Comparison of ENCODE assay signal across 7 cellular contexts in the genomic region with DNA sequence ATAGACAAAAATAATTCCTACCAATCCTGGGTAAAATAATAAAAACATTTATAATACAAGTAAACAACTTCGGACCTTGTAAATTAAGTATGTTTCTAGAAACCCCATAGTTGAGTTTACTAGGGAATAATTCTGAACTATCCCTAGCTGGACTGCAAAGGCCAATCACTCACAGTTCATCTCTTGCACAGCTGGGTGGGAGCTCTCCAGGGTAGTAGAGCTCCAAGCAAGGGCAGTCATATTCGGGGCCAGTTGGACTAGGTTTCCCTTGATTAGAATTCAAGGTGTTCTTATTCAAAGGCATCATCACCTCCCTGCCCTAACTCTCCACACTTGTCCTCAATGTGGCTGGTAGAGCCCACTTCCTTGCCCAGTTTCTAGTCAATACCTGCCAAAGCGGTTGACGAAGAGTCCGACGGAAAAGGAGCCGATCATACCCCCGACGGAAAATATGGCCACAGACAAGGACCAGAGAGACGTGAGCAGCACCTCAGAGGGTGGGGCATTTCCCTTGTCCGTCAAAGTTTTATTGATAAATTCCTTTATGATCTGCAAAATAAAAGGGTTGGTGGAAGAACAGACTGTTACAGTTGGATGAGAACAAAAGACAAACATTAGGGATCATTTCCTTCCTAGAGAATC. TPM values are rescaled to one million over a fixed set of nuclear protein-coding genes. Genes with fewer than 3 reads are reported as not detected.
DNase-seq lines count a peak whose midpoint lies in the region; ATAC-seq and TF ChIP-seq lines count a peak whose summit lies in the region.
"Not testable (repeated sequence)": the region's sequence is repeated elsewhere in the genome, so short reads cannot be mapped to it uniquely, and the experiment has no call there.

No MANE protein-coding gene starts in this region.

- not testable (repeated sequence) for H3K79me1 ChIP-seq in mesendoderm (ENCODE audit: low read length)

- peak overlapping the region; percentile 75 for H3K4me2 ChIP-seq in DND-41 (ENCODE audit: insufficient read depth, low read length)
- peak overlapping the region; percentile 84; the same call in 1 of the 2 replicates for H3K4me2 ChIP-seq in SK-N-SH
- H3K4me2 ChIP-seq in mesendoderm (ENCODE audit: low read length), result peak overlapping the region; percentile 7

- TF ChIP-seq CTCF in DND-41 (IDR thresholded peaks at IDR 0.05; ENCODE audit: borderline replicate concordance, extremely low read depth, low read length, poor library complexity, severe bottlenecking); SK-N-SH (IDR thresholded peaks at IDR 0.05); dorsolateral prefrontal cortex (IDR thresholded peaks at IDR 0.05 in 54 of 56, conservative IDR thresholded peaks at IDR 0.05 in 2 of 56; ENCODE audit: low read depth in 1 of 56, partially characterized antibody in 56 of 56); cardiac muscle cell (IDR thresholded peaks at IDR 0.05; ENCODE audit: low read depth, low read length); gastrocnemius medialis (IDR thresholded peaks at IDR 0.05 in 4 of 5, conservative IDR thresholded peaks at IDR 0.05 in 1 of 5): not testable (repeated sequence)

- TF ChIP-seq RAD21 in SK-N-SH (IDR thresholded peaks at IDR 0.05; ENCODE audit: low read length), result not testable (repeated sequence)

- not testable (repeated sequence) for DNase-seq in DND-41; SK-N-SH; dorsolateral prefrontal cortex; cardiac muscle cell (ENCODE audit: low read depth in 1 of 2, low spot score in 1 of 2); mesendoderm; gastrocnemius medialis

- H3K9me3 ChIP-seq in DND-41 (ENCODE audit: insufficient read depth, low read length, severe bottlenecking); SK-N-SH; cardiac muscle cell (ENCODE audit: low read depth); gastrocnemius medialis: not testable (repeated sequence)

- H3K4me1 ChIP-seq in DND-41 (ENCODE audit: insufficient read depth, low read length) (peaks cover 52% of the 10 kb centered on the region), cardiac muscle cell (ENCODE audit: low read depth) (peaks cover 24% of the 10 kb centered on the region), gastrocnemius medialis (peaks cover 0 to 10% of the 10 kb centered on the region in 2 donors)
- H3K4me1 ChIP-seq in SK-N-SH (ENCODE audit: control insufficient read depth in 1 of 2, insufficient read depth in 2 of 2, low read depth in 1 of 2, low read length in 1 of 2); mesendoderm (ENCODE audit: control insufficient read depth, low read depth, low read length): not testable (repeated sequence)

- not testable (repeated sequence) for H4K5ac ChIP-seq in mesendoderm (ENCODE audit: low read length)

- H3K4me3 ChIP-seq in DND-41 (ENCODE audit: low read depth in 1 of 2, low read length in 2 of 2) (peak overlapping the region in 1 of 2 experiments; percentile 72; a peak in 2 of 4 replicates), SK-N-SH (ENCODE audit: low read depth in 2 of 2, low read length in 1 of 2) (peak overlapping the region in 1 of 2 experiments; percentile 74; a peak in 1 of 4 replicates), dorsolateral prefrontal cortex (peak overlapping the region in 49 of 59 donors; percentile 45 to 92 (median 75)), cardiac muscle cell (peak overlapping the region; percentile 87), gastrocnemius medialis (peak overlapping the region in 2 of 4 donors; percentile 55 to 60)
- not testable (repeated sequence) for H3K4me3 ChIP-seq in mesendoderm (ENCODE audit: low read length)

- intact Hi-C loops in dorsolateral prefrontal cortex (cut with DNase I), result loop anchor here in 1 of 2 donors (1.0 to 10.0 kb wide), 3 partner anchors 63 to 92 kb away; no protein-coding TSS in a partner anchor
- intact Hi-C loops in gastrocnemius medialis (cut with DNase I; ENCODE audit: low total_unique reads), result loop anchor here (2.0 kb wide), 1 partner anchor 62 kb away; no protein-coding TSS in a partner anchor

- not testable (repeated sequence) for H3K56ac ChIP-seq in mesendoderm (ENCODE audit: low read length)

- H2AFZ ChIP-seq in DND-41 (ENCODE audit: low read depth, low read length); SK-N-SH (ENCODE audit: low read depth): not testable (repeated sequence)

- CTCF ChIA-PET in SK-N-SH (lab: Yijun Ruan, JAX), result interaction anchor here (0.9 to 4.4 kb wide), 10 partner anchors 10 to 126 kb away, joined by 3 to 29 read pairs (median 4); no protein-coding TSS in a partner anchor

- not testable (repeated sequence) for H3K23ac ChIP-seq in mesendoderm (ENCODE audit: low read length)

- not testable (repeated sequence) for H4K8ac ChIP-seq in mesendoderm (ENCODE audit: low read depth, low read length)

- peaks cover 12% of the 10 kb centered on the region for H4K20me1 ChIP-seq in DND-41 (ENCODE audit: insufficient read depth, low read length)
- not testable (repeated sequence) for H4K20me1 ChIP-seq in SK-N-SH (ENCODE audit: insufficient read depth)

- H2BK15ac ChIP-seq in mesendoderm (replicated peaks; ENCODE audit: low read depth), result not testable (repeated sequence)

- H3K27me3 ChIP-seq in DND-41 (ENCODE audit: insufficient read depth, low read length, poor library complexity); SK-N-SH (ENCODE audit: insufficient read depth); dorsolateral prefrontal cortex; cardiac muscle cell; mesendoderm (ENCODE audit: insufficient read depth, low read length, poor library complexity); gastrocnemius medialis: not testable (repeated sequence)

- H3K27ac ChIP-seq in DND-41 (ENCODE audit: low read length) (peak overlapping the region; percentile 35; the same call in 1 of the 2 replicates), dorsolateral prefrontal cortex (peak overlapping the region in 8 of 59 donors; percentile 22 to 91 (median 42)), cardiac muscle cell (peak overlapping the region; percentile 31), gastrocnemius medialis (peak overlapping the region in 3 of 4 donors; percentile 78 to 88 (median 88))
- not testable (repeated sequence) for H3K27ac ChIP-seq in SK-N-SH (ENCODE audit: low read depth in 2 of 2, low read length in 1 of 2); mesendoderm (ENCODE audit: low read depth, low read length)

- POLR2A ChIA-PET in SK-N-SH (lab: Yijun Ruan, JAX), result not testable (repeated sequence)

- H3K79me2 ChIP-seq in DND-41 (ENCODE audit: insufficient read depth, low read length), result peaks cover 47% of the 10 kb centered on the region
- peaks cover 25% of the 10 kb centered on the region for H3K79me2 ChIP-seq in SK-N-SH (ENCODE audit: insufficient read depth)
- H3K79me2 ChIP-seq in mesendoderm (ENCODE audit: control insufficient read depth, insufficient read depth, low read length), result peaks cover 42% of the 10 kb centered on the region

- not testable (repeated sequence) for TF ChIP-seq EP300 in SK-N-SH (IDR thresholded peaks at IDR 0.05; ENCODE audit: borderline replicate concordance in 1 of 2, low read depth in 1 of 2, low read length in 1 of 2)

- H2BK5ac ChIP-seq in mesendoderm (ENCODE audit: low read length), result not testable (repeated sequence)

- H2AK5ac ChIP-seq in mesendoderm (ENCODE audit: low read length), result not testable (repeated sequence)

- H3K36me3 ChIP-seq in DND-41 (ENCODE audit: insufficient read depth, low read length) (peaks cover 65% of the 10 kb centered on the region), SK-N-SH (replicated peaks in 1 of 2; ENCODE audit: control insufficient read depth in 1 of 2, insufficient read depth in 2 of 2, low read length in 1 of 2) (peaks cover 20 to 31% of the 10 kb centered on the region in 2 experiments), cardiac muscle cell (peaks cover 55% of the 10 kb centered on the region), mesendoderm (ENCODE audit: control insufficient read depth, insufficient read depth, low read length) (peaks cover 18% of the 10 kb centered on the region)
- not testable (repeated sequence) for H3K36me3 ChIP-seq in gastrocnemius medialis

- not testable (repeated sequence) for H3K4ac ChIP-seq in mesendoderm (ENCODE audit: low read depth, low read length)

- H3F3A ChIP-seq in SK-N-SH (replicated peaks; ENCODE audit: insufficient read depth), result not testable (repeated sequence)

- in situ Hi-C loops in gastrocnemius medialis (cut with MboI; ENCODE audit: low sequenced_read_pairs in 4 of 4), result loop anchor here in 1 of 4 donors (10.0 kb wide), 1 partner anchor 62 kb away; no protein-coding TSS in a partner anchor

- 49% methylated on average over 11 of the region's 11 CpGs for WGBS in SK-N-SH (ENCODE audit: low lambda C conversion rate)
- no CpG with 5 or more reads among the region's 11 CpGs for WGBS in mesendoderm (ENCODE audit: extremely low coverage, insufficient coverage, low lambda C conversion rate)

- H3K9ac ChIP-seq in DND-41 (ENCODE audit: low read depth, low read length) (peak overlapping the region; percentile 79; the same call in 1 of the 2 replicates), mesendoderm (ENCODE audit: low read length) (peak overlapping the region; percentile 70)
- not testable (repeated sequence) for H3K9ac ChIP-seq in SK-N-SH

- not testable (repeated sequence) for ATAC-seq in DND-41 (ENCODE audit: insufficient read depth, low read depth); gastrocnemius medialis
- ATAC-seq in HG03135 (IDR thresholded peaks at IDR 0.05; ENCODE audit: unreplicated experiment), result peak; percentile 2

- H3K18ac ChIP-seq in mesendoderm (ENCODE audit: low read length), result not testable (repeated sequence)

- H3K9me2 ChIP-seq in SK-N-SH, result not testable (repeated sequence)

- not testable (repeated sequence) for TF ChIP-seq POLR2A in gastrocnemius medialis (IDR thresholded peaks at IDR 0.05)

- not testable (repeated sequence) for H2BK120ac ChIP-seq in mesendoderm (ENCODE audit: low read depth, low read length)

RNA-seq across cellular contexts. Expression of a gene that starts 3.3 kb away (rescaled TPM):
- polyA plus RNA-seq in SK-N-SH (2012; rRNA removed), result 26.6 and 35.7 TPM in 2 replicates
- polyA plus RNA-seq in SK-N-SH (2012; cell fraction: cytosol; rRNA removed), result 21.0 and 23.1 TPM in 2 replicates
- polyA plus RNA-seq in SK-N-SH (2012; cell fraction: nucleus; rRNA removed), result 33.8 and 71.9 TPM in 2 replicates
- total RNA-seq in dorsolateral prefrontal cortex, result 100 to 1,000 TPM in 74 of 120 experiments, 10 to 100 TPM in 46; 42.4 to 309 (median 110) TPM
- total RNA-seq in cardiac muscle cell, result 251 and 267 TPM in 2 replicates
- 349 and 363 TPM in 2 replicates for polyA plus RNA-seq in cardiac muscle cell
- polyA plus RNA-seq in mesendoderm (2013, experiment 1 of 2), result 1,217 TPM
- 1,204 TPM for polyA plus RNA-seq in mesendoderm (2013, experiment 2 of 2)
- total RNA-seq in gastrocnemius medialis, result 10 to 100 TPM; 19.3 to 27.2 (median 23.7) TPM

Comparison
In these comparisons a context has a peak if more than half of its experiments do, and no peak if none do; other contexts are left out.
1. H3K4me2 ChIP-seq: peak in every context shown above with its lines; median percentile 84 in SK-N-SH; 75 in DND-41; 7 in mesendoderm.